ENCODE assay signal across 14 cellular contexts in genomic region chr5:158811350-158811749, GRCh38.
"Had no signal": no experiment of that assay in that cellular context is flagged by ENCODE, and none has a peak within 500 bp of the region (broad histone marks: within the 10 kb centered on the region; RNA-seq: fewer than 3 reads in every experiment).

No MANE protein-coding gene starts in this region.

- ATAC-seq: activated T-helper 17 cell treated with anti-CD3 and anti-CD28 coated beads, Interleukin-2, amount 50 U/mL, for 72 hours; stimulated activated effector memory CD8-positive, alpha-beta T cell treated with anti-CD3 and anti-CD28 coated beads, Interleukin-12 subunit alpha, Interleukin-12 subunit beta, amount 100 ng/mL, for 72 hours; T-cell had no signal

- H3K27ac Mint-ChIP-seq: activated CD4-positive, alpha-beta T cell treated with anti-CD3 and anti-CD28 coated beads, Interleukin-2, amount 10 ng/mL, durations not matched to agents 24 days and 14 days; activated T-helper 17 cell treated with anti-CD3 and anti-CD28 coated beads, Interleukin-2, amount 50 U/mL, for 72 hours; stimulated activated effector memory CD8-positive, alpha-beta T cell treated with anti-CD3 and anti-CD28 coated beads, Interleukin-12 subunit alpha, Interleukin-12 subunit beta, amount 100 ng/mL, for 72 hours had no signal

- H3K27ac ChIP-seq: cardiac muscle cell, epithelial cell of prostate, hepatocyte had no signal

- H3K4me3 ChIP-seq: cardiac muscle cell, hepatocyte had no signal

- H3K27me3 ChIP-seq: cardiac muscle cell, hepatocyte had no signal

- H3K4me3 Mint-ChIP-seq: activated CD4-positive, alpha-beta T cell treated with anti-CD3 and anti-CD28 coated beads, Interleukin-2, amount 10 ng/mL, durations not matched to agents 24 days and 14 days; activated naive CD4-positive, alpha-beta T cell treated with anti-CD3 and anti-CD28 coated beads for 36 hours; stimulated activated effector memory CD8-positive, alpha-beta T cell treated with anti-CD3 and anti-CD28 coated beads, Interleukin-12 subunit alpha, Interleukin-12 subunit beta, amount 100 ng/mL, for 72 hours had no signal

- H3K36me3 Mint-ChIP-seq: stimulated activated effector memory CD8-positive, alpha-beta T cell treated with anti-CD3 and anti-CD28 coated beads, Interleukin-12 subunit alpha, Interleukin-12 subunit beta, amount 100 ng/mL, for 72 hours; T-cell had no signal

- H3K36me3 ChIP-seq: cardiac muscle cell had no signal

- H3K27me3 Mint-ChIP-seq: T-cell had no signal

- H3K9me3 Mint-ChIP-seq: activated naive CD4-positive, alpha-beta T cell treated with anti-CD3 and anti-CD28 coated beads for 36 hours; stimulated activated effector memory CD8-positive, alpha-beta T cell treated with anti-CD3 and anti-CD28 coated beads, Interleukin-12 subunit alpha, Interleukin-12 subunit beta, amount 100 ng/mL, for 72 hours had no signal

- DNase-seq: activated CD4-positive, alpha-beta T cell treated with anti-CD3 and anti-CD28 coated beads, Interleukin-2, amount 10 ng/mL, durations not matched to agents 24 days and 14 days; activated naive CD4-positive, alpha-beta T cell treated with anti-CD3 and anti-CD28 coated beads for 36 hours; activated T-cell treated with anti-CD3 and anti-CD28 coated beads for 4 hours; effector memory CD4-positive, alpha-beta T cell; kidney; posterior cingulate gyrus; small intestine; T-cell; trophoblast cell had no signal
